In genomic region chr1:162380061-162380846, GRCh38 we compare ENCODE assay signal across 1 cellular context.
TF ChIP-seq lines count a peak whose summit lies in the region.

No MANE protein-coding gene starts in this region.

TF ChIP-seq in HepG2, 621 proteins besides CTCF, POLR2A, EP300 and RAD21:
- no peak for TF ChIP-seq CC2D1A (CRISPR knock-in tag; IDR thresholded peaks at IDR 0.05)
- no peak for TF ChIP-seq ZFY (CRISPR knock-in tag; IDR thresholded peaks at IDR 0.05)
- no peak for TF ChIP-seq ZNF616 (CRISPR knock-in tag; IDR thresholded peaks at IDR 0.05; ENCODE audit: low read depth)
- no peak for TF ChIP-seq ZNF205 (CRISPR knock-in tag; IDR thresholded peaks at IDR 0.05)
- TF ChIP-seq MIER2 (CRISPR knock-in tag; IDR thresholded peaks at IDR 0.05) = no peak
- TF ChIP-seq DZIP1 (CRISPR knock-in tag; IDR thresholded peaks at IDR 0.05) = no peak
- no peak for TF ChIP-seq SMAD3 (CRISPR knock-in tag; IDR thresholded peaks at IDR 0.05)
- no peak for TF ChIP-seq ATF7 (IDR thresholded peaks at IDR 0.05)
- TF ChIP-seq ATF7 (CRISPR knock-in tag; IDR thresholded peaks at IDR 0.05) = no peak
- TF ChIP-seq RBFOX2 (IDR thresholded peaks at IDR 0.05; ENCODE audit: low read depth, low read length) = no peak
- no peak for TF ChIP-seq ZSCAN22 (CRISPR knock-in tag; IDR thresholded peaks at IDR 0.05)
- TF ChIP-seq ZNF598 (CRISPR knock-in tag; IDR thresholded peaks at IDR 0.05; ENCODE audit: borderline replicate concordance) = no peak
- TF ChIP-seq IRX3 (CRISPR knock-in tag; IDR thresholded peaks at IDR 0.05; ENCODE audit: borderline replicate concordance, low read depth) = no peak
- TF ChIP-seq THAP7 (CRISPR knock-in tag; IDR thresholded peaks at IDR 0.05) = no peak
- no peak for TF ChIP-seq ZNF296 (CRISPR knock-in tag; conservative IDR thresholded peaks at IDR 0.05)
- no peak for TF ChIP-seq CEBPZ (IDR thresholded peaks at IDR 0.05; ENCODE audit: low read length)
